Comparison of ENCODE assay signal across 18 cellular contexts in the genomic region with DNA sequence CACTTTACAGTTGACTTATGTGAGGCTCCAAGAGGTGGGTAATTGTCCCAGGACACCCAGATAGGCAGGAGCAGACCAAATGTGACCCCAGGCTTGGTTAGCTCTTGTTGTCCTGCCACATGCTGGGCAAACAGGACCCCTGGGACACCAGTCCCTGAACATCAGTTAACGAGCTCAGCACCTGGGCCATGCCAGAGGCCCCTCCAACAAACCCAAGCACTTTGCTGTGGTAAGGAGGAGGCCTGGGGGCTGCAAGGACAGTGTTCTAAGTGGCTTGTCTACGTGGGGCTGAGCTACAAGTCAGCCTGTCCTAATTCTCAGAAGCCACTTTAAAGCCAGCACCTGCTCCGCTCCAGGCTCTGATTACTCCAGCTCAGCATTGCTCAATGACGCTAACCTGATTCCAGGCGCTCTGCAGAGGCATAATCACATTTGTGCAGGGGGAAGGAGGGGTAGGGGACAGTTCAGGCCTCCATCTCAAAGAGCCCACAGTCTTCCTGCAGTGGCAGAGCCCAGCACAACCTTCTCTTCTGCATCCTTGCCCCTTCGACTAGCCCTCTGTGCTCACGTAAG. TPM values are rescaled to one million over a fixed set of nuclear protein-coding genes. Genes with fewer than 3 reads are reported as not detected.
A peak's percentile ranks its signal among the peaks of the same experiment; 100 is the strongest.
DNase-seq lines count a peak whose midpoint lies in the region; ATAC-seq, FAIRE-seq and TF ChIP-seq lines count a peak whose summit lies in the region.
"Had no signal": no experiment of that assay in that cellular context is flagged by ENCODE, and none has a peak within 500 bp of the region (broad histone marks: within the 10 kb centered on the region; RNA-seq: fewer than 3 reads in every experiment).

No MANE protein-coding gene starts in this region.

- H4K5ac ChIP-seq in H1 (ENCODE audit: insufficient read length, low read depth, low read length), result no peak overlapping the region

- no peak overlapping the region for H3K23ac ChIP-seq in H1 (ENCODE audit: insufficient read length)

- no peaks in the 10 kb centered on the region for H3K79me2 ChIP-seq in H1 (ENCODE audit: control insufficient read depth in 1 of 2, insufficient read depth in 2 of 2, low read length in 2 of 2)

- H2BK120ac ChIP-seq in H1 (replicated peaks; ENCODE audit: low read depth, low read length), result no peak overlapping the region

- H3K9ac ChIP-seq in H1 (replicated peaks in 1 of 4; ENCODE audit: extremely low read depth in 1 of 4, low read depth in 3 of 4, low read length in 3 of 4), result no peak overlapping the region

- no peaks in the 10 kb centered on the region; a peak in 3 of 7 replicates for H3K27me3 ChIP-seq in H1 (replicated peaks in 1 of 4; ENCODE audit: control insufficient read depth in 3 of 4, extremely low read depth in 1 of 4, insufficient read depth in 3 of 4, low read length in 3 of 4)
- no peaks in the 10 kb centered on the region for H3K27me3 ChIP-seq in ascending aorta
- H3K27me3 ChIP-seq: stomach had no signal

- H2BK5ac ChIP-seq in H1 (ENCODE audit: low read depth, low read length), result no peak overlapping the region

- TF ChIP-seq RAD21 in H1 (IDR thresholded peaks at IDR 0.05 in 1 of 2, conservative IDR thresholded peaks at IDR 0.05 in 1 of 2; ENCODE audit: low read depth in 2 of 2, low read length in 2 of 2), result no peak

- intact Hi-C loops in left ventricle myocardium superior (cut with micrococcal nuclease) (no loop called here), left cardiac atrium (cut with DNase I) (no loop called here), ascending aorta (cut with DNase I) (no loop called here)

- no peaks in the 10 kb centered on the region for H3K79me1 ChIP-seq in H1 (ENCODE audit: low read depth, low read length)

- 0 out of 2 replicates have a peak overlapping the region, but pooled peaks have one; percentile 2 for H2AFZ ChIP-seq in H1 (ENCODE audit: low read length)

- H3K4ac ChIP-seq in H1 (replicated peaks; ENCODE audit: insufficient read length, low read depth, low read length), result no peak overlapping the region

- no peak overlapping the region for H3K4me3 Mint-ChIP-seq in stimulated activated effector memory CD8-positive, alpha-beta T cell treated with anti-CD3 and anti-CD28 coated beads, Interleukin-12 subunit alpha, Interleukin-12 subunit beta, amount 100 ng/mL, for 72 hours

- TF ChIP-seq EP300 in H1 (IDR thresholded peaks at IDR 0.05; ENCODE audit: borderline replicate concordance in 1 of 2, low read depth in 2 of 2, low read length in 2 of 2), result no peak

- TF ChIP-seq CTCF in H1 (IDR thresholded peaks at IDR 0.05; ENCODE audit: control extremely low read depth in 1 of 3, insufficient read depth in 1 of 3, low read depth in 1 of 3, low read length in 3 of 3) (no peak), ascending aorta (IDR thresholded peaks at IDR 0.05) (no peak)

- H4K20me1 ChIP-seq in H1 (replicated peaks in 1 of 2; ENCODE audit: control insufficient read depth in 1 of 2, insufficient read depth in 2 of 2, low read length in 2 of 2), result no peaks in the 10 kb centered on the region

- no peaks in the 10 kb centered on the region for H3K9me3 Mint-ChIP-seq in stimulated activated effector memory CD8-positive, alpha-beta T cell treated with anti-CD3 and anti-CD28 coated beads, Interleukin-12 subunit alpha, Interleukin-12 subunit beta, amount 100 ng/mL, for 72 hours

- no peak overlapping the region for H3K56ac ChIP-seq in H1 (replicated peaks; ENCODE audit: insufficient read length, low read depth, low read length)

- H3K4me1 ChIP-seq in H1 (replicated peaks in 1 of 4; ENCODE audit: control insufficient read depth in 3 of 4, insufficient read depth in 4 of 4, low read length in 3 of 4), result no peaks in the 10 kb centered on the region
- peaks cover 0 to 2% of the 10 kb centered on the region in 2 donors for H3K4me1 ChIP-seq in ascending aorta

- DNase-seq in left ventricle myocardium superior, result no peak
- DNase-seq in left cardiac atrium, result no peak
- DNase-seq in NCI-H510A (lab: John Stamatoyannopoulos, UW), result peak; percentile 74
- no peak for DNase-seq in H1 (ENCODE audit: low read depth in 1 of 2, low spot score in 2 of 2)
- DNase-seq in C1 segment of cervical spinal cord (lab: John Stamatoyannopoulos, UW), result no peak
- DNase-seq in stimulated activated effector memory CD8-positive, alpha-beta T cell treated with anti-CD3 and anti-CD28 coated beads, Interleukin-12 subunit alpha, Interleukin-12 subunit beta, amount 100 ng/mL, for 72 hours (ENCODE audit: low spot score in 2 of 2), result no peak
- no peak for DNase-seq in ascending aorta (ENCODE audit: low spot score in 2 of 2)
- DNase-seq in occipital lobe (lab: John Stamatoyannopoulos, UW), result no peak
- DNase-seq: activated CD4-positive, alpha-beta T cell treated with anti-CD3 and anti-CD28 coated beads for 1 hour; central memory CD4-positive, alpha-beta T cell; effector CD8-positive, alpha-beta T cell; GDM1; heart left ventricle; mesendoderm; NCI-H2171; stomach had no signal

- POLR2A ChIA-PET in H1 (lab: Charles Lee; ENCODE audit: partially characterized antibody), result no interaction called here

- peak; percentile 22 for ATAC-seq in left ventricle myocardium superior
- ATAC-seq in left cardiac atrium, result no peak
- ATAC-seq in stimulated activated effector memory CD8-positive, alpha-beta T cell treated with anti-CD3 and anti-CD28 coated beads, Interleukin-12 subunit alpha, Interleukin-12 subunit beta, amount 100 ng/mL, for 72 hours, result no peak
- ATAC-seq: GM12878 had no signal

- H3K9me3 ChIP-seq in H1 (ENCODE audit: insufficient read depth in 2 of 2, low read depth in 1 of 2, low read length in 1 of 2) (no peaks in the 10 kb centered on the region), ascending aorta (no peaks in the 10 kb centered on the region)
- H3K9me3 ChIP-seq: heart left ventricle, stomach had no signal

- FAIRE-seq in H1 (lab: Jason Lieb, UNC), result no peak
- FAIRE-seq: GM12878 had no signal

- CTCF ChIA-PET in H1 (lab: Charles Lee; ENCODE audit: partially characterized antibody), result interaction anchor here (0.6 to 1.5 kb wide), 6 partner anchors 12 to 303 kb away, joined by 3 to 4 read pairs (median 3); no protein-coding TSS in a partner anchor

- 88% methylated on average over 7 of the region's 7 CpGs; no CpG with 5 or more reads in 1 of the 2 experiments for WGBS in H1 (ENCODE audit: extremely low coverage in 1 of 2, insufficient coverage in 1 of 2, insufficient read length in 1 of 2, insufficient replicate concordance in 2 of 2, low coverage in 1 of 2, low lambda C conversion rate in 2 of 2, missing lambda C conversion rate in 1 of 2), 2 experiments

- H3K4me2 ChIP-seq in H1 (ENCODE audit: insufficient read depth in 1 of 2, low read depth in 2 of 2, low read length in 2 of 2), result no peak overlapping the region

- H3K36me3 ChIP-seq in H1 (ENCODE audit: control insufficient read depth in 2 of 4, insufficient read depth in 4 of 4, low read length in 3 of 4) (no peaks in the 10 kb centered on the region), ascending aorta (no peaks in the 10 kb centered on the region)
- H3K36me3 ChIP-seq: heart left ventricle, stomach had no signal

- no peak overlapping the region for H3K18ac ChIP-seq in H1 (ENCODE audit: extremely low read depth, low read length)

- H3K27ac ChIP-seq in H1 (ENCODE audit: low read depth, low read length) (no peak overlapping the region), ascending aorta (no peak overlapping the region)
- H3K27ac ChIP-seq: heart left ventricle, stomach had no signal

- no peak overlapping the region for H2BK12ac ChIP-seq in H1 (ENCODE audit: low read depth, low read length)

- H3K36me3 Mint-ChIP-seq in stimulated activated effector memory CD8-positive, alpha-beta T cell treated with anti-CD3 and anti-CD28 coated beads, Interleukin-12 subunit alpha, Interleukin-12 subunit beta, amount 100 ng/mL, for 72 hours, result no peaks in the 10 kb centered on the region

- no peaks in the 10 kb centered on the region for H3K4me1 Mint-ChIP-seq in stimulated activated effector memory CD8-positive, alpha-beta T cell treated with anti-CD3 and anti-CD28 coated beads, Interleukin-12 subunit alpha, Interleukin-12 subunit beta, amount 100 ng/mL, for 72 hours

- H3K4me3 ChIP-seq in H1 (ENCODE audit: extremely low read depth in 1 of 4, insufficient read depth in 2 of 4, low read depth in 3 of 4, low read length in 4 of 4) (no peak overlapping the region), ascending aorta (no peak overlapping the region)
- H3K4me3 ChIP-seq: GM12878, heart left ventricle, stomach had no signal

- no peaks in the 10 kb centered on the region for H3K23me2 ChIP-seq in H1 (ENCODE audit: low read depth, low read length)

- no peak overlapping the region for H3K27ac Mint-ChIP-seq in stimulated activated effector memory CD8-positive, alpha-beta T cell treated with anti-CD3 and anti-CD28 coated beads, Interleukin-12 subunit alpha, Interleukin-12 subunit beta, amount 100 ng/mL, for 72 hours

- 0 out of 2 replicates have a peak overlapping the region, but pooled peaks have one; percentile 12 for H4K8ac ChIP-seq in H1 (ENCODE audit: extremely low read depth, insufficient read depth, low read length)

- no peak overlapping the region for H2AK5ac ChIP-seq in H1 (ENCODE audit: low read depth, low read length)

- H2BK20ac ChIP-seq in H1 (ENCODE audit: low read length), result no peak overlapping the region

- H3K14ac ChIP-seq in H1 (ENCODE audit: insufficient read length), result no peak overlapping the region

- H4K91ac ChIP-seq in H1 (replicated peaks; ENCODE audit: insufficient read length, low read length), result no peak overlapping the region

- no peak overlapping the region for H2BK15ac ChIP-seq in H1 (ENCODE audit: low read length)

- TF ChIP-seq POLR2A in H1 (IDR thresholded peaks at IDR 0.05; ENCODE audit: control extremely low read depth in 1 of 2, low read depth in 2 of 2, low read length in 2 of 2), result no peak

RNA-seq across cellular contexts. Expression of gene DDC, which starts 57.2 kb away (rescaled TPM):
- total RNA-seq in left ventricle myocardium superior, result not detected
- not detected for total RNA-seq in left cardiac atrium
- not detected in 2 replicates for total RNA-seq in H1 (2021; fragmentation: NEBNext Ultra II Directional; extraction: Animal tissue kit (Norgen Biotek cat#: 25700))
- 0.05 TPM in 1 of 2 replicates, not detected in the other for polyA plus RNA-seq in H1 (2011; rRNA removed)
- polyA plus RNA-seq in H1 (2011; cell fraction: cytosol; rRNA removed), result not detected
- polyA plus RNA-seq in H1 (2011; cell fraction: nucleus; rRNA removed), result 0.13 TPM
- not detected in 4 replicates for polyA plus RNA-seq in H1 (2012, experiment 1 of 2)
- not detected for polyA plus RNA-seq in H1 (2012, experiment 2 of 2)
- 0.10 TPM for polyA plus RNA-seq in H1 (2013, experiment 1 of 2)
- not detected for polyA plus RNA-seq in H1 (2013, experiment 2 of 2)
- polyA minus RNA-seq in H1 (2011; rRNA and poly(A)+ RNA removed), result not detected in 2 replicates
- polyA minus RNA-seq in H1 (2011; cell fraction: cytosol; rRNA and poly(A)+ RNA removed), result not detected
- not detected for polyA minus RNA-seq in H1 (2011; cell fraction: nucleus; rRNA and poly(A)+ RNA removed)
- not detected for total RNA-seq in ascending aorta
- not detected for total RNA-seq in occipital lobe
- total RNA-seq: GM12878, heart left ventricle had no signal
- polyA plus RNA-seq: AG04450, GM12878 had no signal

RNA-seq across cellular contexts. Expression of gene FIGNL1, which starts 57.8 kb away (rescaled TPM):
- total RNA-seq in left ventricle myocardium superior (5.2 TPM), left cardiac atrium (1 to 10 TPM; 4.6 to 6.1 TPM), ascending aorta (0.32 TPM), occipital lobe (47.7 TPM)
- total RNA-seq in H1 (2021; fragmentation: NEBNext Ultra II Directional; extraction: Animal tissue kit (Norgen Biotek cat#: 25700)), result 9.9 and 11.8 TPM in 2 replicates
- polyA plus RNA-seq in H1 (2011; rRNA removed), result 3.4 and 6.5 TPM in 2 replicates
- 6.7 TPM for polyA plus RNA-seq in H1 (2011; cell fraction: cytosol; rRNA removed)
- 5.1 TPM for polyA plus RNA-seq in H1 (2011; cell fraction: nucleus; rRNA removed)
- polyA plus RNA-seq in H1 (2012, experiment 1 of 2), result 5.3 to 12.8 TPM (median 8.8 TPM) in 4 replicates
- 0.60 TPM for polyA plus RNA-seq in H1 (2012, experiment 2 of 2)
- polyA plus RNA-seq in H1 (2013, experiment 1 of 2), result 6.0 TPM
- polyA plus RNA-seq in H1 (2013, experiment 2 of 2), result 5.0 TPM
- polyA minus RNA-seq in H1 (2011; rRNA and poly(A)+ RNA removed), result 12.0 and 26.3 TPM in 2 replicates
- polyA minus RNA-seq in H1 (2011; cell fraction: cytosol; rRNA and poly(A)+ RNA removed), result 10.3 TPM
- 6.9 TPM for polyA minus RNA-seq in H1 (2011; cell fraction: nucleus; rRNA and poly(A)+ RNA removed)
